Comparison of ENCODE assay signal across 9 cellular contexts in genomic region chr19:46787040-46787330, GRCh38. TPM values are rescaled to one million over a fixed set of nuclear protein-coding genes. Genes with fewer than 3 reads are reported as not detected.
DNase-seq lines count a peak whose midpoint lies in the region; ATAC-seq, FAIRE-seq and TF ChIP-seq lines count a peak whose summit lies in the region.
"Had no signal": no experiment of that assay in that cellular context is flagged by ENCODE, and none has a peak within 500 bp of the region (broad histone marks: within the 10 kb centered on the region; RNA-seq: fewer than 3 reads in every experiment).

No MANE protein-coding gene starts in this region.

- peaks cover 39% of the 10 kb centered on the region for H3K36me3 Mint-ChIP-seq in T-helper 1 cell treated with Interleukin-12 subunit alpha and Interleukin-12 subunit beta and Interleukin-4 antibody, amounts not matched to agents 30 μg/mL and 1 μg/mL, for 36 hours (ENCODE audit: low read depth)
- peaks cover 20% of the 10 kb centered on the region for H3K36me3 Mint-ChIP-seq in activated naive CD8-positive, alpha-beta T cell

- no peak for DNase-seq in T-helper 1 cell
- DNase-seq in kidney, result no peak
- no peak for DNase-seq in NCI-H187 (lab: John Stamatoyannopoulos, UW)
- DNase-seq in NCI-H2227 treated with DMSO at 0.1 percent for 48 hours (lab: John Stamatoyannopoulos, UW), result no peak

- no peak for FAIRE-seq in kidney (lab: Jason Lieb, UNC)
- FAIRE-seq: colon had no signal

- H3K36me3 ChIP-seq in kidney (ENCODE audit: control insufficient read depth in 1 of 2, insufficient read depth in 2 of 2, low read length in 2 of 2), result no peaks in the 10 kb centered on the region
- H3K36me3 ChIP-seq in subcutaneous abdominal adipose tissue (ENCODE audit: control insufficient read depth in 5 of 5, insufficient read depth in 5 of 5, low read length in 5 of 5), result peaks cover 0 to 20% (median 17%) of the 10 kb centered on the region in 5 donors

- TF ChIP-seq CTCF in kidney (IDR thresholded peaks at IDR 0.05; ENCODE audit: borderline replicate concordance, extremely low read depth, insufficient read depth), result no peak

- H3K4me3 Mint-ChIP-seq in T-helper 1 cell treated with Interleukin-12 subunit alpha and Interleukin-12 subunit beta and Interleukin-4 antibody, amounts not matched to agents 30 μg/mL and 1 μg/mL, for 36 hours, result peak overlapping the region; percentile 97
- H3K4me3 Mint-ChIP-seq in activated naive CD8-positive, alpha-beta T cell, result peak overlapping the region; percentile 97

- no peaks in the 10 kb centered on the region for H3K9me3 Mint-ChIP-seq in T-helper 1 cell treated with Interleukin-12 subunit alpha and Interleukin-12 subunit beta and Interleukin-4 antibody, amounts not matched to agents 30 μg/mL and 1 μg/mL, for 36 hours
- H3K9me3 Mint-ChIP-seq in activated naive CD8-positive, alpha-beta T cell (ENCODE audit: low read depth), result no peaks in the 10 kb centered on the region

- peaks cover 58% of the 10 kb centered on the region for H3K4me1 Mint-ChIP-seq in T-helper 1 cell treated with Interleukin-12 subunit alpha and Interleukin-12 subunit beta and Interleukin-4 antibody, amounts not matched to agents 30 μg/mL and 1 μg/mL, for 36 hours (ENCODE audit: low read depth)
- peaks cover 42% of the 10 kb centered on the region for H3K4me1 Mint-ChIP-seq in activated naive CD8-positive, alpha-beta T cell (ENCODE audit: low read depth)

- H3K27ac ChIP-seq in kidney (ENCODE audit: low read depth in 2 of 2, low read length in 2 of 2) (peak overlapping the region; percentile 88 to 90), subcutaneous abdominal adipose tissue (ENCODE audit: low read depth, low read length) (peak overlapping the region; percentile 100)

- ATAC-seq in HG02981 (IDR thresholded peaks at IDR 0.05; ENCODE audit: unreplicated experiment), result no peak

- H3K9ac ChIP-seq in kidney (ENCODE audit: low read length in 2 of 2), result peak overlapping the region; percentile 67 to 77
- H3K9ac ChIP-seq in subcutaneous abdominal adipose tissue (ENCODE audit: low read length in 5 of 5), result peak overlapping the region; percentile 86 to 98 (median 95)

- no peaks in the 10 kb centered on the region for H3K27me3 Mint-ChIP-seq in T-helper 1 cell treated with Interleukin-12 subunit alpha and Interleukin-12 subunit beta and Interleukin-4 antibody, amounts not matched to agents 30 μg/mL and 1 μg/mL, for 36 hours (ENCODE audit: low read depth)
- H3K27me3 Mint-ChIP-seq in activated naive CD8-positive, alpha-beta T cell, result no peaks in the 10 kb centered on the region

- no peaks in the 10 kb centered on the region for H3K9me3 ChIP-seq in kidney (ENCODE audit: control insufficient read depth in 1 of 2, low read length in 2 of 2)
- no peaks in the 10 kb centered on the region for H3K9me3 ChIP-seq in subcutaneous abdominal adipose tissue (ENCODE audit: control insufficient read depth in 5 of 5, low read length in 5 of 5)

- H3K4me3 ChIP-seq in kidney (ENCODE audit: low read length in 2 of 2) (peak overlapping the region; percentile 61 to 72), subcutaneous abdominal adipose tissue (ENCODE audit: low read depth in 1 of 5, low read length in 5 of 5) (peak overlapping the region; percentile 83 to 89 (median 88))

- intact Hi-C loops in kidney (cut with DNase I), result no loop called here

- peaks cover 22 to 29% of the 10 kb centered on the region in 2 donors for H3K4me1 ChIP-seq in kidney (ENCODE audit: control insufficient read depth in 1 of 2, insufficient read depth in 1 of 2, low read depth in 1 of 2, low read length in 2 of 2)
- peaks cover 9 to 57% (median 44%) of the 10 kb centered on the region in 5 donors for H3K4me1 ChIP-seq in subcutaneous abdominal adipose tissue (ENCODE audit: control insufficient read depth in 5 of 5, insufficient read depth in 5 of 5, low read length in 5 of 5)

- H3K27ac Mint-ChIP-seq in T-helper 1 cell treated with Interleukin-12 subunit alpha and Interleukin-12 subunit beta and Interleukin-4 antibody, amounts not matched to agents 30 μg/mL and 1 μg/mL, for 36 hours, result peak overlapping the region; percentile 95
- peak overlapping the region; percentile 97 for H3K27ac Mint-ChIP-seq in activated naive CD8-positive, alpha-beta T cell

- H3K27me3 ChIP-seq in subcutaneous abdominal adipose tissue (ENCODE audit: control insufficient read depth in 5 of 5, insufficient read depth in 4 of 5, low read length in 5 of 5), result no peaks in the 10 kb centered on the region

RNA-seq across cellular contexts. Expression of gene SLC1A5, which starts 1.4 kb away (rescaled TPM):
- total RNA-seq in kidney, result 93.9 TPM
- polyA plus RNA-seq in kidney (ENCODE audit: insufficient read depth, low read depth, low replicate concordance), result 42.1 TPM

RNA-seq across cellular contexts. Expression of gene STRN4, which starts 40.7 kb away (rescaled TPM):
- 74.9 TPM for total RNA-seq in kidney
- 31.5 TPM for polyA plus RNA-seq in kidney (ENCODE audit: insufficient read depth, low read depth, low replicate concordance)

RNA-seq across cellular contexts. Expression of gene FKRP, which starts 41.1 kb away (rescaled TPM):
- total RNA-seq in kidney, result 20.5 TPM
- 11.8 TPM for polyA plus RNA-seq in kidney (ENCODE audit: insufficient read depth, low read depth, low replicate concordance)
